1 cellular context compared by ENCODE assay signal in genomic region chr11:62458212-62459002, GRCh38.
A peak's percentile ranks its signal among the peaks of the same experiment; 100 is the strongest.
TF ChIP-seq lines count a peak whose summit lies in the region.

No MANE protein-coding gene starts in this region.

TF ChIP-seq in K562, 482 proteins besides CTCF, POLR2A, EP300 and RAD21 (continued from another document):
- no peak for TF ChIP-seq PATZ1 (CRISPR knock-in tag; IDR thresholded peaks at IDR 0.05; ENCODE audit: borderline replicate concordance)
- peak; percentile 27; the same call in 1 of the 2 replicates for TF ChIP-seq TAL1 (IDR thresholded peaks at IDR 0.05)
